Comparison of ENCODE assay signal across 3 cellular contexts in the genomic region with DNA sequence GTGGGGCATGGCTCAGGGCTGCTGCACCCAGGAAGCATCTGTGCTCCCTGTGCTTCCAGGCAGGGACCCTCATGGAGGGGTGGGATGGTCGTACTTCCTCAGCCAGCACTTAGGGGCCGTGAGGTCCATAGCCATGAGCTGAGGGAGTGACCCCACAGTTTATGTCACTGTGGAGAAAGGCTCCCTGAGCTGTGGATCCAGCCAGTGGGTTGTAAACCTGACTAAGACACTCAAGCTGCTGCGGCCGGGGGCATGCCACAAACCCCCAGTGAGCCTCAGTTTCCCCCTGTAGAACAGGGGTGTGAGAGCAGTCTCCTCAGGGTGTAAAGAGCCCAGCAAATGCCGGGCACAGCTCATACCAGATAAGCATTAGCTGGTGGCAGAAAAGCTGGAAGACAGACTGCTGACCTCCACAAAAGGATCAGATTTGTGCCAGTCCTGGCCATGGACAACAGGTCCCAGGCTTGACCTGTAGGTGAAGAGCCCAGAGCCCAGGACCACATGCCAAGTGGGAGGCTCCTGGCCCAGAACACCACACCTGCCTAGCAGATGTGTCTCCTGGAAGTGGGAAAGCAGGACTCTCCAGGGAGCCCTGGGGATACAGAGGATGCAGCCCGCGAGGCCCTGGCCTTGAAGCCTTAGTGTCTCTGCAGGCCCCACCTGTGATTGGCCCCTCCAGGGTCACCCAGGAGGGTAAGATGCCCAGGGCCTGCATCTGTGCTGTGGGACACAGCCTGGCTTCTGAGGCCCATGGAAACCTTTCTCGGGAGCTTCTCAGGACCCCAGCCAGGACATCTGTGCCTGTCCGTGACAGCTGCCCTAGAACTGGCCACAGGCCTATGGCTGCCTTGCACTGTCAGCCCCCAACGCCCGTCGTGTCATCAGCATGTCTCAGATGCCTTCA.
TF ChIP-seq lines count a peak whose summit lies in the region.

No MANE protein-coding gene starts in this region.

TF ChIP-seq in SK-N-SH, 30 proteins besides CTCF, POLR2A, EP300 and RAD21 (continued from another document):
- TF ChIP-seq POLR2AphosphoS5 (IDR thresholded peaks at IDR 0.05; ENCODE audit: low read depth, low read length) (no peak), JUND (IDR thresholded peaks at IDR 0.05) (no peak), YY1 (IDR thresholded peaks at IDR 0.05; ENCODE audit: low read depth) (no peak), NRF1 (IDR thresholded peaks at IDR 0.05; ENCODE audit: low read depth, low read length) (no peak), EZH2phosphoT487 (IDR thresholded peaks at IDR 0.05; ENCODE audit: borderline replicate concordance, low read depth) (no peak), TEAD4 (IDR thresholded peaks at IDR 0.05; ENCODE audit: borderline replicate concordance, insufficient read depth) (no peak), GATA2 (CRISPR knock-in tag; IDR thresholded peaks at IDR 0.05) (no peak), MXI1 (IDR thresholded peaks at IDR 0.05; ENCODE audit: low read depth, low read length) (no peak), TCF12 (IDR thresholded peaks at IDR 0.05) (no peak), SMC3 (IDR thresholded peaks at IDR 0.05; ENCODE audit: low read depth, low read length) (no peak), RFX5 (IDR thresholded peaks at IDR 0.05; ENCODE audit: low read length) (no peak), NFIC (IDR thresholded peaks at IDR 0.05; ENCODE audit: borderline replicate concordance) (no peak), GABPA (IDR thresholded peaks at IDR 0.05; ENCODE audit: low read depth) (no peak)
- TF ChIP-seq, protein P1, sequence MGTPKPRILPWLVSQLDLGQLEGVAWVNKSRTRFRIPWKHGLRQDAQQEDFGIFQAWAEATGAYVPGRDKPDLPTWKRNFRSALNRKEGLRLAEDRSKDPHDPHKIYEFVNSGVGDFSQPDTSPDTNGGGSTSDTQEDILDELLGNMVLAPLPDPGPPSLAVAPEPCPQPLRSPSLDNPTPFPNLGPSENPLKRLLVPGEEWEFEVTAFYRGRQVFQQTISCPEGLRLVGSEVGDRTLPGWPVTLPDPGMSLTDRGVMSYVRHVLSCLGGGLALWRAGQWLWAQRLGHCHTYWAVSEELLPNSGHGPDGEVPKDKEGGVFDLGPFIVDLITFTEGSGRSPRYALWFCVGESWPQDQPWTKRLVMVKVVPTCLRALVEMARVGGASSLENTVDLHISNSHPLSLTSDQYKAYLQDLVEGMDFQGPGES (IDR thresholded peaks at IDR 0.05; ENCODE audit: low read depth, low read length), result no peak
- TF ChIP-seq, protein P2, sequence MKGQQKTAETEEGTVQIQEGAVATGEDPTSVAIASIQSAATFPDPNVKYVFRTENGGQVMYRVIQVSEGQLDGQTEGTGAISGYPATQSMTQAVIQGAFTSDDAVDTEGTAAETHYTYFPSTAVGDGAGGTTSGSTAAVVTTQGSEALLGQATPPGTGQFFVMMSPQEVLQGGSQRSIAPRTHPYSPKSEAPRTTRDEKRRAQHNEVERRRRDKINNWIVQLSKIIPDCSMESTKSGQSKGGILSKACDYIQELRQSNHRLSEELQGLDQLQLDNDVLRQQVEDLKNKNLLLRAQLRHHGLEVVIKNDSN (IDR thresholded peaks at IDR 0.05; ENCODE audit: borderline replicate concordance, low read depth), result no peak
- TF ChIP-seq, protein P3, sequence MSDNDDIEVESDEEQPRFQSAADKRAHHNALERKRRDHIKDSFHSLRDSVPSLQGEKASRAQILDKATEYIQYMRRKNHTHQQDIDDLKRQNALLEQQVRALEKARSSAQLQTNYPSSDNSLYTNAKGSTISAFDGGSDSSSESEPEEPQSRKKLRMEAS (IDR thresholded peaks at IDR 0.05; ENCODE audit: low read depth), result no peak
TF ChIP-seq in SK-N-SH: peak in this region for 0.

TF ChIP-seq in SK-N-SH treated with all-trans-retinoic acid at 6 μM for 48 hours, 23 proteins besides CTCF, POLR2A, EP300 and RAD21 (continued from another document):
- TF ChIP-seq GLIS3 (CRISPR knock-in tag; IDR thresholded peaks at IDR 0.05), result no peak

TF ChIP-seq in WTC11, 78 proteins besides CTCF, POLR2A, EP300 and RAD21:
- TF ChIP-seq ELF4 (CRISPR knock-in tag; IDR thresholded peaks at IDR 0.05; ENCODE audit: low read depth) (no peak), NFATC4 (CRISPR knock-in tag; IDR thresholded peaks at IDR 0.05) (no peak), FOXP1 (CRISPR knock-in tag; IDR thresholded peaks at IDR 0.05; ENCODE audit: borderline replicate concordance) (no peak), NR3C1 (CRISPR knock-in tag; conservative IDR thresholded peaks at IDR 0.05; ENCODE audit: low read depth) (no peak), ZNF317 (CRISPR knock-in tag; IDR thresholded peaks at IDR 0.05; ENCODE audit: borderline replicate concordance, low read depth) (no peak), MXD4 (CRISPR knock-in tag; IDR thresholded peaks at IDR 0.05; ENCODE audit: borderline replicate concordance) (no peak), PRRX2 (CRISPR knock-in tag; IDR thresholded peaks at IDR 0.05) (no peak), ZNF219 (CRISPR knock-in tag; IDR thresholded peaks at IDR 0.05; ENCODE audit: borderline replicate concordance) (no peak), ZNF121 (CRISPR knock-in tag; IDR thresholded peaks at IDR 0.05) (no peak), SMAD3 (CRISPR knock-in tag; IDR thresholded peaks at IDR 0.05; ENCODE audit: borderline replicate concordance) (no peak), ETV6 (CRISPR knock-in tag; IDR thresholded peaks at IDR 0.05) (no peak)
- TF ChIP-seq, protein P4, sequence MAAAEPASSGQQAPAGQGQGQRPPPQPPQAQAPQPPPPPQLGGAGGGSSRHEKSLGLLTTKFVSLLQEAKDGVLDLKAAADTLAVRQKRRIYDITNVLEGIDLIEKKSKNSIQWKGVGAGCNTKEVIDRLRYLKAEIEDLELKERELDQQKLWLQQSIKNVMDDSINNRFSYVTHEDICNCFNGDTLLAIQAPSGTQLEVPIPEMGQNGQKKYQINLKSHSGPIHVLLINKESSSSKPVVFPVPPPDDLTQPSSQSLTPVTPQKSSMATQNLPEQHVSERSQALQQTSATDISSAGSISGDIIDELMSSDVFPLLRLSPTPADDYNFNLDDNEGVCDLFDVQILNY (CRISPR knock-in tag; IDR thresholded peaks at IDR 0.05), result no peak
- TF ChIP-seq, protein P5, sequence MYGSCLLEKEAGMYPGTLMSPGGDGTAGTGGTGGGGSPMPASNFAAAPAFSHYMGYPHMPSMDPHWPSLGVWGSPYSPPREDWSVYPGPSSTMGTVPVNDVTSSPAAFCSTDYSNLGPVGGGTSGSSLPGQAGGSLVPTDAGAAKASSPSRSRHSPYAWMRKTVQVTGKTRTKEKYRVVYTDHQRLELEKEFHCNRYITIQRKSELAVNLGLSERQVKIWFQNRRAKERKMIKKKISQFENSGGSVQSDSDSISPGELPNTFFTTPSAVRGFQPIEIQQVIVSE (CRISPR knock-in tag; IDR thresholded peaks at IDR 0.05; ENCODE audit: borderline replicate concordance), result no peak
- TF ChIP-seq, protein P2 (CRISPR knock-in tag; IDR thresholded peaks at IDR 0.05), result no peak
- TF ChIP-seq, protein P6, sequence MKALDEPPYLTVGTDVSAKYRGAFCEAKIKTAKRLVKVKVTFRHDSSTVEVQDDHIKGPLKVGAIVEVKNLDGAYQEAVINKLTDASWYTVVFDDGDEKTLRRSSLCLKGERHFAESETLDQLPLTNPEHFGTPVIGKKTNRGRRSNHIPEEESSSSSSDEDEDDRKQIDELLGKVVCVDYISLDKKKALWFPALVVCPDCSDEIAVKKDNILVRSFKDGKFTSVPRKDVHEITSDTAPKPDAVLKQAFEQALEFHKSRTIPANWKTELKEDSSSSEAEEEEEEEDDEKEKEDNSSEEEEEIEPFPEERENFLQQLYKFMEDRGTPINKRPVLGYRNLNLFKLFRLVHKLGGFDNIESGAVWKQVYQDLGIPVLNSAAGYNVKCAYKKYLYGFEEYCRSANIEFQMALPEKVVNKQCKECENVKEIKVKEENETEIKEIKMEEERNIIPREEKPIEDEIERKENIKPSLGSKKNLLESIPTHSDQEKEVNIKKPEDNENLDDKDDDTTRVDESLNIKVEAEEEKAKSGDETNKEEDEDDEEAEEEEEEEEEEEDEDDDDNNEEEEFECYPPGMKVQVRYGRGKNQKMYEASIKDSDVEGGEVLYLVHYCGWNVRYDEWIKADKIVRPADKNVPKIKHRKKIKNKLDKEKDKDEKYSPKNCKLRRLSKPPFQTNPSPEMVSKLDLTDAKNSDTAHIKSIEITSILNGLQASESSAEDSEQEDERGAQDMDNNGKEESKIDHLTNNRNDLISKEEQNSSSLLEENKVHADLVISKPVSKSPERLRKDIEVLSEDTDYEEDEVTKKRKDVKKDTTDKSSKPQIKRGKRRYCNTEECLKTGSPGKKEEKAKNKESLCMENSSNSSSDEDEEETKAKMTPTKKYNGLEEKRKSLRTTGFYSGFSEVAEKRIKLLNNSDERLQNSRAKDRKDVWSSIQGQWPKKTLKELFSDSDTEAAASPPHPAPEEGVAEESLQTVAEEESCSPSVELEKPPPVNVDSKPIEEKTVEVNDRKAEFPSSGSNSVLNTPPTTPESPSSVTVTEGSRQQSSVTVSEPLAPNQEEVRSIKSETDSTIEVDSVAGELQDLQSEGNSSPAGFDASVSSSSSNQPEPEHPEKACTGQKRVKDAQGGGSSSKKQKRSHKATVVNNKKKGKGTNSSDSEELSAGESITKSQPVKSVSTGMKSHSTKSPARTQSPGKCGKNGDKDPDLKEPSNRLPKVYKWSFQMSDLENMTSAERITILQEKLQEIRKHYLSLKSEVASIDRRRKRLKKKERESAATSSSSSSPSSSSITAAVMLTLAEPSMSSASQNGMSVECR (CRISPR knock-in tag; IDR thresholded peaks at IDR 0.05; ENCODE audit: borderline replicate concordance), result no peak
- TF ChIP-seq, protein P7, sequence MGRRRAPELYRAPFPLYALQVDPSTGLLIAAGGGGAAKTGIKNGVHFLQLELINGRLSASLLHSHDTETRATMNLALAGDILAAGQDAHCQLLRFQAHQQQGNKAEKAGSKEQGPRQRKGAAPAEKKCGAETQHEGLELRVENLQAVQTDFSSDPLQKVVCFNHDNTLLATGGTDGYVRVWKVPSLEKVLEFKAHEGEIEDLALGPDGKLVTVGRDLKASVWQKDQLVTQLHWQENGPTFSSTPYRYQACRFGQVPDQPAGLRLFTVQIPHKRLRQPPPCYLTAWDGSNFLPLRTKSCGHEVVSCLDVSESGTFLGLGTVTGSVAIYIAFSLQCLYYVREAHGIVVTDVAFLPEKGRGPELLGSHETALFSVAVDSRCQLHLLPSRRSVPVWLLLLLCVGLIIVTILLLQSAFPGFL (CRISPR knock-in tag; IDR thresholded peaks at IDR 0.05; ENCODE audit: borderline replicate concordance), result no peak
TF ChIP-seq in WTC11: peak in this region for 0.
